11 cellular contexts compared by ENCODE assay signal in the genomic region with DNA sequence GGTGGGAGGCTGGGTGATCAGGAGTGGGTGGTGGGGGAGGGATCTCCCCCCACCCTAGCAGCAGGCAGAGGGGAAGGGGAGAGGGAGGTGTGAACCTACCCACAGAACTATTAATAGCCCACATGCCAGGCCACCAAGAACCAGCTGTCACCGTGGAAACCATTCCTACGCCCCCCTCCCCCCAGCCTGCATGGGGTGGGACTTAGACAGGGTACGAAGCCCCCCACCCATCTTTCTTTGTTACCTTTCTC. TPM values are rescaled to one million over a fixed set of nuclear protein-coding genes. Genes with fewer than 3 reads are reported as not detected.
DNase-seq lines count a peak whose midpoint lies in the region; ATAC-seq and TF ChIP-seq lines count a peak whose summit lies in the region.
"Had no signal": no experiment of that assay in that cellular context is flagged by ENCODE, and none has a peak within 500 bp of the region (broad histone marks: within the 10 kb centered on the region; RNA-seq: fewer than 3 reads in every experiment).

No MANE protein-coding gene starts in this region.

- 0 to 23% methylated on average over 2 to 3 of the region's 3 CpGs for WGBS in gastroesophageal sphincter (ENCODE audit: low coverage in 1 of 2), 2 donors

- BruUV-seq in Caco-2 (replicated peaks; lab: Mats Ljungman, UMichigan) (no TSS peak), OCI-LY7 (replicated peaks; lab: Mats Ljungman, UMichigan) (no TSS peak)

- in situ Hi-C loops in gastrocnemius medialis (cut with MboI; ENCODE audit: low sequenced_read_pairs in 4 of 4) = loop anchor here in 1 of 4 donors (5.0 kb wide), 1 partner anchor 37 kb away; no protein-coding TSS in a partner anchor

- no peak overlapping the region for H2AFZ ChIP-seq in OCI-LY7 (ENCODE audit: low read length)

- H3K9me3 ChIP-seq in Caco-2 (no peaks in the 10 kb centered on the region), OCI-LY7 (ENCODE audit: low read length) (no peaks in the 10 kb centered on the region), gastroesophageal sphincter (no peaks in the 10 kb centered on the region), gastrocnemius medialis (no peaks in the 10 kb centered on the region)
- H3K9me3 ChIP-seq: SJSA1 had no signal

- POLR2A ChIA-PET in Caco-2 (lab: Charles Lee) = no interaction called here
- POLR2A ChIA-PET in OCI-LY7 (lab: Charles Lee) = no interaction called here

- no peak overlapping the region for H3K27ac ChIP-seq in OCI-LY7 (ENCODE audit: low read depth, low read length, poor library complexity, severe bottlenecking)
- peak overlapping the region; percentile 66 to 99 (median 97) for H3K27ac ChIP-seq in gastroesophageal sphincter
- peak overlapping the region; percentile 100 for H3K27ac ChIP-seq in gastrocnemius medialis
- H3K27ac ChIP-seq: SJSA1 had no signal

- intact Hi-C loops in Caco-2 (cut with micrococcal nuclease; ENCODE audit: unreplicated experiment) (no loop called here), OCI-LY7 (cut with micrococcal nuclease; ENCODE audit: unreplicated experiment) (no loop called here), gastrocnemius medialis (cut with DNase I; ENCODE audit: low total_unique reads) (no loop called here)

- TF ChIP-seq CTCF in Caco-2 (IDR thresholded peaks at IDR 0.05; ENCODE audit: insufficient read depth in 1 of 2, low read depth in 1 of 2, low read length in 1 of 2, severe bottlenecking in 1 of 2, unreplicated experiment in 1 of 2) (no peak), OCI-LY7 (conservative IDR thresholded peaks at IDR 0.05; ENCODE audit: low read length) (no peak), gastroesophageal sphincter (IDR thresholded peaks at IDR 0.05) (no peak), gastrocnemius medialis (IDR thresholded peaks at IDR 0.05 in 4 of 5, conservative IDR thresholded peaks at IDR 0.05 in 1 of 5) (no peak), HFFc6 (IDR thresholded peaks at IDR 0.05) (no peak)

- no peak for TF ChIP-seq EP300 in gastroesophageal sphincter (IDR thresholded peaks at IDR 0.05)

- no peaks in the 10 kb centered on the region for H3K27me3 ChIP-seq in Caco-2 (replicated peaks; ENCODE audit: control insufficient read depth, insufficient read depth, low read length)
- H3K27me3 ChIP-seq in gastroesophageal sphincter = no peaks in the 10 kb centered on the region
- no peaks in the 10 kb centered on the region for H3K27me3 ChIP-seq in gastrocnemius medialis
- H3K27me3 ChIP-seq: SJSA1 had no signal

- H3K27ac Mint-ChIP-seq in Caco-2 (ENCODE audit: unreplicated experiment) (peak overlapping the region; percentile 84), HFFc6 (no peak overlapping the region)

- DNase-seq in Caco-2 (no peak), OCI-LY7 (ENCODE audit: low spot score) (no peak), gastrocnemius medialis (peak in 1 of 2 donors; percentile 54), HFFc6 (no peak), SW480 (ENCODE audit: low spot score) (no peak)
- DNase-seq: mesendoderm had no signal

- TF ChIP-seq POLR2A in gastroesophageal sphincter (IDR thresholded peaks at IDR 0.05) = no peak
- TF ChIP-seq POLR2A in gastrocnemius medialis (IDR thresholded peaks at IDR 0.05) = no peak

- H4K20me1 ChIP-seq in OCI-LY7 (ENCODE audit: insufficient read depth, low read length) = no peaks in the 10 kb centered on the region

- H3K4me1 Mint-ChIP-seq in Caco-2 (ENCODE audit: low read depth, unreplicated experiment) = peaks cover 47% of the 10 kb centered on the region
- peaks cover 60% of the 10 kb centered on the region for H3K4me1 Mint-ChIP-seq in HFFc6 (ENCODE audit: low read depth)

- CTCF ChIA-PET in Caco-2 (lab: Charles Lee) (interaction anchor here (0.6 to 1.4 kb wide), 2 partner anchors 91 to 98 kb away, joined by 3 read pairs; no protein-coding TSS in a partner anchor), OCI-LY7 (lab: Charles Lee; ENCODE audit: unreplicated experiment) (no interaction called here)

- H3K27me3 Mint-ChIP-seq in Caco-2 (ENCODE audit: insufficient read depth, unreplicated experiment) (no peaks in the 10 kb centered on the region), HFFc6 (ENCODE audit: insufficient read depth) (no peaks in the 10 kb centered on the region; the same call in 1 of the 2 replicates)

- H3K36me3 ChIP-seq in Caco-2 (ENCODE audit: control insufficient read depth, insufficient read depth, low read length) (no peaks in the 10 kb centered on the region), OCI-LY7 (ENCODE audit: insufficient read depth, low read length) (no peaks in the 10 kb centered on the region), gastroesophageal sphincter (peaks cover 0 to 11% of the 10 kb centered on the region in 2 donors), gastrocnemius medialis (no peaks in the 10 kb centered on the region)

- H3K9me3 Mint-ChIP-seq in Caco-2 (ENCODE audit: unreplicated experiment) (no peaks in the 10 kb centered on the region), HFFc6 (no peaks in the 10 kb centered on the region)

- H3K4me1 ChIP-seq in Caco-2 (peaks cover 74% of the 10 kb centered on the region), OCI-LY7 (ENCODE audit: insufficient read depth, low read length, poor library complexity, severe bottlenecking) (peaks cover 36% of the 10 kb centered on the region), gastroesophageal sphincter (peaks cover 36 to 100% (median 95%) of the 10 kb centered on the region in 3 donors), gastrocnemius medialis (peaks cover 91 to 98% of the 10 kb centered on the region in 2 donors)

- ATAC-seq in gastroesophageal sphincter (no peak), gastrocnemius medialis (no peak), GM19351 (IDR thresholded peaks at IDR 0.05; ENCODE audit: unreplicated experiment) (no peak), HG03139 (IDR thresholded peaks at IDR 0.05; ENCODE audit: unreplicated experiment) (no peak)

- H3K36me3 Mint-ChIP-seq in Caco-2 (ENCODE audit: insufficient read depth, unreplicated experiment) = no peaks in the 10 kb centered on the region
- no peaks in the 10 kb centered on the region; the same call in 1 of the 2 replicates for H3K36me3 Mint-ChIP-seq in HFFc6 (ENCODE audit: low read depth)

- H3K9me2 ChIP-seq in OCI-LY7 (ENCODE audit: insufficient read depth, low read length) = no peaks in the 10 kb centered on the region

- peak overlapping the region; percentile 65; the same call in 1 of the 2 replicates for H3K4me2 ChIP-seq in OCI-LY7 (ENCODE audit: low read length)

- no peak overlapping the region for H3K4me3 ChIP-seq in Caco-2 (ENCODE audit: low read depth, low read length)
- no peak overlapping the region for H3K4me3 ChIP-seq in OCI-LY7 (ENCODE audit: low read depth, low read length, poor library complexity, severe bottlenecking)
- peak overlapping the region in 1 of 2 donors; percentile 44 for H3K4me3 ChIP-seq in gastroesophageal sphincter
- peak overlapping the region; percentile 44 to 54 (median 48) for H3K4me3 ChIP-seq in gastrocnemius medialis
- H3K4me3 ChIP-seq: SJSA1 had no signal

- H3K79me2 ChIP-seq in OCI-LY7 (ENCODE audit: insufficient read depth, low read depth, low read length) = no peaks in the 10 kb centered on the region

- H3K4me3 Mint-ChIP-seq in Caco-2 (ENCODE audit: unreplicated experiment) (peak overlapping the region; percentile 28), HFFc6 (no peak overlapping the region)

RNA-seq across cellular contexts. Expression of a gene that starts 7.8 kb away (rescaled TPM):
- total RNA-seq in Caco-2 (2022) (27.3 and 29.3 TPM in 2 replicates), OCI-LY7 (2022) (3.9 and 5.1 TPM in 2 replicates), gastroesophageal sphincter (100 to 1,000 TPM in 2 of 4 donors, 10 to 100 TPM in 2; 84.8 to 133 (median 102) TPM), gastrocnemius medialis (10 to 100 TPM; 42.2 to 71.6 (median 48.2) TPM)
- total RNA-seq in OCI-LY7 (2014; rRNA removed; shearing (Covaris generic)) = 5.4 and 9.3 TPM in 2 replicates
- 10 to 100 TPM; 29.3 to 33.7 (median 30.7) TPM for total RNA-seq in HFFc6 (2021; fragmentation: NEBNext Ultra II Directional; extraction: Animal tissue kit (Norgen Biotek cat#: 25700))

RNA-seq across cellular contexts. Expression of a gene that starts 16.4 kb away (rescaled TPM):
- total RNA-seq in Caco-2 (2022) (119 and 122 TPM in 2 replicates), OCI-LY7 (2022) (103 and 112 TPM in 2 replicates), gastroesophageal sphincter (10 to 100 TPM; 42.1 to 57.9 (median 50.3) TPM), gastrocnemius medialis (100 to 1,000 TPM in 2 of 4 donors, 10 to 100 TPM in 2; 54.2 to 124 (median 93.9) TPM)
- 36.3 and 65.9 TPM in 2 replicates for total RNA-seq in OCI-LY7 (2014; rRNA removed; shearing (Covaris generic))
- total RNA-seq in HFFc6 (2021; fragmentation: NEBNext Ultra II Directional; extraction: Animal tissue kit (Norgen Biotek cat#: 25700)) = 10 to 100 TPM; 60.9 to 72.8 (median 65.3) TPM

RNA-seq across cellular contexts. Expression of a gene that starts 29.8 kb away (rescaled TPM):
- total RNA-seq in Caco-2 (2022) = 8.9 and 11.3 TPM in 2 replicates
- 1.7 and 2.3 TPM in 2 replicates for total RNA-seq in OCI-LY7 (2014; rRNA removed; shearing (Covaris generic))
- total RNA-seq in OCI-LY7 (2022) = 7.0 and 8.7 TPM in 2 replicates
- total RNA-seq in gastroesophageal sphincter = 10 to 100 TPM in 3 of 4 donors, 1 to 10 TPM in 1; 1.5 to 20.4 (median 18.3) TPM
- 10 to 100 TPM; 16.0 to 34.2 (median 18.3) TPM for total RNA-seq in gastrocnemius medialis
- total RNA-seq in HFFc6 (2021; fragmentation: NEBNext Ultra II Directional; extraction: Animal tissue kit (Norgen Biotek cat#: 25700)) = 10 to 100 TPM; 11.2 to 15.8 (median 15.1) TPM

RNA-seq across cellular contexts. Expression of a gene that starts 51.2 kb away (rescaled TPM):
- total RNA-seq in Caco-2 (2022) (82.6 and 86.9 TPM in 2 replicates), OCI-LY7 (2022) (96.0 and 97.2 TPM in 2 replicates), gastroesophageal sphincter (100 to 1,000 TPM in 1 of 4 donors, 10 to 100 TPM in 3; 67.0 to 107 (median 88.1) TPM), gastrocnemius medialis (10 to 100 TPM; 75.7 to 96.3 (median 85.9) TPM)
- total RNA-seq in OCI-LY7 (2014; rRNA removed; shearing (Covaris generic)) = 67.2 and 95.4 TPM in 2 replicates
- total RNA-seq in HFFc6 (2021; fragmentation: NEBNext Ultra II Directional; extraction: Animal tissue kit (Norgen Biotek cat#: 25700)) = 10 to 100 TPM; 61.2 to 67.8 (median 65.5) TPM

RNA-seq across cellular contexts. Expression of a gene that starts 55.3 kb away (rescaled TPM):
- total RNA-seq in Caco-2 (2022) (not detected in 2 replicates), OCI-LY7 (2022) (not detected in 2 replicates), gastroesophageal sphincter (1 to 10 TPM in 1 of 4 donors, not detected in 3; 9.3 TPM), gastrocnemius medialis (10 to 100 TPM; 11.4 to 20.6 (median 16.3) TPM)
- total RNA-seq in OCI-LY7 (2014; rRNA removed; shearing (Covaris generic)) = not detected in 2 replicates
- total RNA-seq in HFFc6 (2021; fragmentation: NEBNext Ultra II Directional; extraction: Animal tissue kit (Norgen Biotek cat#: 25700)) = under 1 TPM in 5 of 6 experiments, not detected in 1; 0.31 to 0.59 (median 0.48) TPM
- total RNA-seq: fibroblast of lung, SJSA1 had no signal

Comparison
In these comparisons a context has a peak if more than half of its experiments do, and no peak if none do; other contexts are left out.
1. H3K4me3 ChIP-seq: peak in gastrocnemius medialis (4 of 4); none in Caco-2 (single experiment) and OCI-LY7 (single experiment).